Comparison of ENCODE assay signal across 1 cellular context in genomic region chr18:11767329-11767728, GRCh38.
TF ChIP-seq lines count a peak whose summit lies in the region.

No MANE protein-coding gene starts in this region.

TF ChIP-seq in WTC11, 78 proteins besides CTCF, POLR2A, EP300 and RAD21 (continued from another document):
- TF ChIP-seq IRF1 (CRISPR knock-in tag; IDR thresholded peaks at IDR 0.05), result no peak
- no peak for TF ChIP-seq CDX4 (CRISPR knock-in tag; IDR thresholded peaks at IDR 0.05; ENCODE audit: borderline replicate concordance)
- TF ChIP-seq KAT7 (CRISPR knock-in tag; IDR thresholded peaks at IDR 0.05; ENCODE audit: borderline replicate concordance), result no peak
- no peak for TF ChIP-seq CREB1 (CRISPR knock-in tag; IDR thresholded peaks at IDR 0.05)
- TF ChIP-seq EMX1 (CRISPR knock-in tag; IDR thresholded peaks at IDR 0.05), result no peak
